ENCODE assay signal across 1 cellular context in genomic region chr6:28980137-28980796, GRCh38.
TF ChIP-seq lines count a peak whose summit lies in the region.

No MANE protein-coding gene starts in this region.

TF ChIP-seq in GM12878, 131 proteins besides CTCF, POLR2A, EP300 and RAD21 (continued from another document):
- TF ChIP-seq SKIL (IDR thresholded peaks at IDR 0.05; ENCODE audit: low read depth, poor library complexity, severe bottlenecking) = no peak
